Comparison of ENCODE assay signal across 17 cellular contexts in genomic region chr3:55511895-55512585, GRCh38. TPM values are rescaled to one million over a fixed set of nuclear protein-coding genes. Genes with fewer than 3 reads are reported as not detected.
A peak's percentile ranks its signal among the peaks of the same experiment; 100 is the strongest.
DNase-seq lines count a peak whose midpoint lies in the region; ATAC-seq and TF ChIP-seq lines count a peak whose summit lies in the region.
"Had no signal": no experiment of that assay in that cellular context is flagged by ENCODE, and none has a peak within 500 bp of the region (broad histone marks: within the 10 kb centered on the region; RNA-seq: fewer than 3 reads in every experiment).

No MANE protein-coding gene starts in this region.

- H3K27me3 ChIP-seq in KMS-11 (ENCODE audit: insufficient read depth, low read depth), result no peaks in the 10 kb centered on the region
- no peaks in the 10 kb centered on the region for H3K27me3 ChIP-seq in lung (ENCODE audit: control insufficient read depth, insufficient read depth)
- H3K27me3 ChIP-seq in vagina, result no peaks in the 10 kb centered on the region

- no peaks in the 10 kb centered on the region for H3K27me3 Mint-ChIP-seq in activated T-helper 1 cell treated with anti-CD3 and anti-CD28 coated beads, Interleukin-12 subunit alpha, Interleukin-12 subunit beta, Interleukin-2, Interleukin-4 antibody, amounts not matched to agents 30 ng/mL and 10 ng/mL and 1 ng/mL, durations not matched to agents 14 hours and 24 hours and 36 hours (ENCODE audit: insufficient read depth)
- H3K27me3 Mint-ChIP-seq: activated naive CD4-positive, alpha-beta T cell treated with anti-CD3 and anti-CD28 coated beads, Interleukin-2, amount 10 ng/mL, durations not matched to agents 7 days and 5 days had no signal

- H3K9me3 Mint-ChIP-seq in activated T-helper 1 cell treated with anti-CD3 and anti-CD28 coated beads, Interleukin-12 subunit alpha, Interleukin-12 subunit beta, Interleukin-2, Interleukin-4 antibody, amounts not matched to agents 30 ng/mL and 10 ng/mL and 1 ng/mL, durations not matched to agents 14 hours and 24 hours and 36 hours, result no peaks in the 10 kb centered on the region
- H3K9me3 Mint-ChIP-seq: activated naive CD4-positive, alpha-beta T cell treated with anti-CD3 and anti-CD28 coated beads, Interleukin-2, amount 10 ng/mL, durations not matched to agents 7 days and 5 days had no signal

- no peaks in the 10 kb centered on the region for H4K20me1 ChIP-seq in KMS-11 (ENCODE audit: insufficient read depth)

- H3K4me3 ChIP-seq in KMS-11 (IDR thresholded peaks at IDR 0.05; ENCODE audit: insufficient read depth, low read depth, low read length) (no peak overlapping the region), choroid plexus epithelial cell (ENCODE audit: low read depth, low read length) (no peak overlapping the region), lung (no peak overlapping the region), vagina (no peak overlapping the region)
- H3K4me3 ChIP-seq: coronary artery had no signal

- no peaks in the 10 kb centered on the region for H3K9me3 ChIP-seq in lung (ENCODE audit: control insufficient read depth in 2 of 2, insufficient read depth in 1 of 2, low read length in 1 of 2)
- no peaks in the 10 kb centered on the region for H3K9me3 ChIP-seq in vagina

- H3K36me3 ChIP-seq in KMS-11 (ENCODE audit: insufficient read depth), result no peaks in the 10 kb centered on the region
- H3K36me3 ChIP-seq in lung (ENCODE audit: control insufficient read depth in 2 of 2, insufficient read depth in 2 of 2, low read length in 2 of 2), result no peaks in the 10 kb centered on the region
- no peaks in the 10 kb centered on the region for H3K36me3 ChIP-seq in vagina

- TF ChIP-seq CTCF in KMS-11 (conservative IDR thresholded peaks at IDR 0.05; ENCODE audit: low read depth, low read length) (no peak), choroid plexus epithelial cell (conservative IDR thresholded peaks at IDR 0.05; ENCODE audit: low read depth, low read length) (no peak), lung (IDR thresholded peaks at IDR 0.05; ENCODE audit: control extremely low read depth, extremely low read depth) (no peak), vagina (IDR thresholded peaks at IDR 0.05) (no peak)

- H3K4me3 Mint-ChIP-seq in activated T-helper 1 cell treated with anti-CD3 and anti-CD28 coated beads, Interleukin-12 subunit alpha, Interleukin-12 subunit beta, Interleukin-2, Interleukin-4 antibody, amounts not matched to agents 30 ng/mL and 10 ng/mL and 1 ng/mL, durations not matched to agents 14 hours and 24 hours and 36 hours, result no peak overlapping the region
- H3K4me3 Mint-ChIP-seq: activated naive CD4-positive, alpha-beta T cell treated with anti-CD3 and anti-CD28 coated beads, Interleukin-2, amount 10 ng/mL, durations not matched to agents 7 days and 5 days had no signal

- TF ChIP-seq POLR2A in vagina (IDR thresholded peaks at IDR 0.05), result no peak

- H3K4me1 Mint-ChIP-seq in activated T-helper 1 cell treated with anti-CD3 and anti-CD28 coated beads, Interleukin-12 subunit alpha, Interleukin-12 subunit beta, Interleukin-2, Interleukin-4 antibody, amounts not matched to agents 30 ng/mL and 10 ng/mL and 1 ng/mL, durations not matched to agents 14 hours and 24 hours and 36 hours (ENCODE audit: low read depth), result no peaks in the 10 kb centered on the region
- H3K4me1 Mint-ChIP-seq: activated naive CD4-positive, alpha-beta T cell treated with anti-CD3 and anti-CD28 coated beads, Interleukin-2, amount 10 ng/mL, durations not matched to agents 7 days and 5 days had no signal

- DNase-seq in AG20443 (ENCODE audit: low spot score) (peak; percentile 67), choroid plexus epithelial cell (ENCODE audit: low read depth) (peak; percentile 78), lung (ENCODE audit: low spot score) (no peak), vagina (ENCODE audit: extremely low spot score in 2 of 2) (no peak), epidermal melanocyte (ENCODE audit: insufficient read length, low spot score) (no peak), NCI-H1694 treated with DMSO at 0.1 percent for 48 hours (lab: John Stamatoyannopoulos, UW) (no peak)
- no peak for DNase-seq in activated T-helper 1 cell treated with anti-CD3 and anti-CD28 coated beads, Interleukin-12 subunit alpha, Interleukin-12 subunit beta, Interleukin-2, Interleukin-4 antibody, amounts not matched to agents 30 ng/mL and 10 ng/mL and 1 ng/mL, durations not matched to agents 14 hours and 24 hours and 36 hours (ENCODE audit: low spot score)
- DNase-seq: activated naive CD4-positive, alpha-beta T cell treated with anti-CD3 and anti-CD28 coated beads, Interleukin-2, amount 10 ng/mL, durations not matched to agents 7 days and 5 days; AML-193; DND-41; NCI-H1694; NCI-H526; RPMI8226 had no signal

- intact Hi-C loops in vagina (cut with DNase I), result no loop called here
- intact Hi-C loops in activated T-helper 1 cell treated with anti-CD3 and anti-CD28 coated beads, Interleukin-12 subunit alpha, Interleukin-12 subunit beta, Interleukin-2, Interleukin-4 antibody, amounts not matched to agents 30 ng/mL and 10 ng/mL and 1 ng/mL, durations not matched to agents 14 hours and 24 hours and 36 hours (cut with micrococcal nuclease), result no loop called here

- no peaks in the 10 kb centered on the region for H3K79me2 ChIP-seq in KMS-11 (ENCODE audit: insufficient read depth, low read depth)

- H3K9ac ChIP-seq in KMS-11, result peak overlapping the region; percentile 8; the same call in 1 of the 2 replicates

- WGBS in lung, 2 donors, result 56 to 78% methylated on average over 7 of the region's 7 CpGs

- peak; percentile 31 for ATAC-seq in lung (ENCODE audit: insufficient read depth, low FRiP score)
- ATAC-seq: HCT116 had no signal

- H3K36me3 Mint-ChIP-seq in activated T-helper 1 cell treated with anti-CD3 and anti-CD28 coated beads, Interleukin-12 subunit alpha, Interleukin-12 subunit beta, Interleukin-2, Interleukin-4 antibody, amounts not matched to agents 30 ng/mL and 10 ng/mL and 1 ng/mL, durations not matched to agents 14 hours and 24 hours and 36 hours (ENCODE audit: low read depth), result no peaks in the 10 kb centered on the region
- H3K36me3 Mint-ChIP-seq: activated naive CD4-positive, alpha-beta T cell treated with anti-CD3 and anti-CD28 coated beads, Interleukin-2, amount 10 ng/mL, durations not matched to agents 7 days and 5 days had no signal

- H3K27ac Mint-ChIP-seq in activated T-helper 1 cell treated with anti-CD3 and anti-CD28 coated beads, Interleukin-12 subunit alpha, Interleukin-12 subunit beta, Interleukin-2, Interleukin-4 antibody, amounts not matched to agents 30 ng/mL and 10 ng/mL and 1 ng/mL, durations not matched to agents 14 hours and 24 hours and 36 hours, result no peak overlapping the region
- H3K27ac Mint-ChIP-seq: activated naive CD4-positive, alpha-beta T cell treated with anti-CD3 and anti-CD28 coated beads, Interleukin-2, amount 10 ng/mL, durations not matched to agents 7 days and 5 days had no signal

- peak overlapping the region; percentile 55 for H3K4me2 ChIP-seq in KMS-11

- H3K4me1 ChIP-seq in KMS-11 (ENCODE audit: low read depth, poor library complexity, severe bottlenecking), result peaks cover 25% of the 10 kb centered on the region
- H3K4me1 ChIP-seq in lung (ENCODE audit: control insufficient read depth in 2 of 2, insufficient read depth in 2 of 2, low read length in 2 of 2), result no peaks in the 10 kb centered on the region
- H3K4me1 ChIP-seq in vagina, result peaks cover 15% of the 10 kb centered on the region

- H3K27ac ChIP-seq in KMS-11 (peak overlapping the region; percentile 58), lung (ENCODE audit: low read depth in 1 of 2, low read length in 1 of 2) (no peak overlapping the region), vagina (no peak overlapping the region)
- H3K27ac ChIP-seq: coronary artery had no signal

- peak overlapping the region; percentile 44; the same call in 1 of the 2 replicates for H2AFZ ChIP-seq in KMS-11 (ENCODE audit: low read depth)

RNA-seq across cellular contexts. Expression of gene WNT5A, which starts 24.9 kb away (rescaled TPM):
- total RNA-seq in lung, result 10 to 100 TPM; 16.4 to 22.2 TPM
- 1 to 10 TPM; 5.8 to 6.0 TPM for polyA plus RNA-seq in lung
- 52.3 TPM for total RNA-seq in vagina
- total RNA-seq in activated T-helper 1 cell treated with anti-CD3 and anti-CD28 coated beads, Interleukin-12 subunit alpha, Interleukin-12 subunit beta, Interleukin-2, Interleukin-4 antibody, amounts not matched to agents 30 ng/mL and 10 ng/mL and 1 ng/mL, durations not matched to agents 14 hours and 24 hours and 36 hours, result not detected in 2 replicates
- total RNA-seq: activated CD8-positive, alpha-beta memory T cell treated with anti-CD3 and anti-CD28 coated beads for 36 hours had no signal

Comparison
In these comparisons a context has a peak if more than half of its experiments do, and no peak if none do; other contexts are left out.
1. DNase-seq: peak in AG20443 (single experiment) and choroid plexus epithelial cell (single experiment); none in lung (single experiment), vagina (0 of 2), activated T-helper 1 cell treated with anti-CD3 and anti-CD28 coated beads, Interleukin-12 subunit alpha, Interleukin-12 subunit beta, Interleukin-2, Interleukin-4 antibody, amounts not matched to agents 30 ng/mL and 10 ng/mL and 1 ng/mL, durations not matched to agents 14 hours and 24 hours and 36 hours (single experiment), epidermal melanocyte (single experiment) and NCI-H1694 treated with DMSO at 0.1 percent for 48 hours (single experiment).
2. RNA of gene WNT5A, which starts 24.9 kb away (total RNA-seq): 52.3 TPM in vagina (single experiment) and 16.4 to 22.2 TPM in lung; not detected in activated T-helper 1 cell treated with anti-CD3 and anti-CD28 coated beads, Interleukin-12 subunit alpha, Interleukin-12 subunit beta, Interleukin-2, Interleukin-4 antibody, amounts not matched to agents 30 ng/mL and 10 ng/mL and 1 ng/mL, durations not matched to agents 14 hours and 24 hours and 36 hours; every median in the first group is over 10 times any median in the second.